ENCODE assay signal across 36 cellular contexts in genomic region chr4:159780196-159780922, GRCh38.
"Had no signal": no experiment of that assay in that cellular context is flagged by ENCODE, and none has a peak within 500 bp of the region (broad histone marks: within the 10 kb centered on the region; RNA-seq: fewer than 3 reads in every experiment).

No MANE protein-coding gene starts in this region.

- H3K36me3 Mint-ChIP-seq: activated naive CD4-positive, alpha-beta T cell treated with anti-CD3 and anti-CD28 coated beads, Interleukin-2, amount 10 ng/mL, durations not matched to agents 7 days and 5 days; activated naive CD4-positive, alpha-beta T cell treated with anti-CD3 and anti-CD28 coated beads, Interleukin-2, amount 50 U/mL, for 24 hours; activated naive CD4-positive, alpha-beta T cell treated with anti-CD3 and anti-CD28 coated beads, Interleukin-2, amount 50 U/mL, for 72 hours; activated naive CD8-positive, alpha-beta T cell; activated naive CD8-positive, alpha-beta T cell treated with anti-CD3 and anti-CD28 coated beads for 36 hours; activated naive CD8-positive, alpha-beta T cell treated with anti-CD3 and anti-CD28 coated beads, Interleukin-2, amount 10 ng/mL, durations not matched to agents 7 days and 5 days; brain had no signal

- H3K9me3 Mint-ChIP-seq: activated naive CD4-positive, alpha-beta T cell treated with anti-CD3 and anti-CD28 coated beads for 36 hours; activated naive CD4-positive, alpha-beta T cell treated with anti-CD3 and anti-CD28 coated beads, Interleukin-2, amount 10 ng/mL, durations not matched to agents 7 days and 5 days; activated naive CD4-positive, alpha-beta T cell treated with anti-CD3 and anti-CD28 coated beads, Interleukin-2, amount 50 U/mL, for 24 hours; activated naive CD8-positive, alpha-beta T cell treated with anti-CD3 and anti-CD28 coated beads for 36 hours; activated naive CD8-positive, alpha-beta T cell treated with anti-CD3 and anti-CD28 coated beads, Interleukin-2, amount 10 ng/mL, durations not matched to agents 7 days and 5 days; activated naive CD8-positive, alpha-beta T cell treated with anti-CD3 and anti-CD28 coated beads, Interleukin-2, amount 50 U/mL, for 24 hours; activated T-cell treated with anti-CD3 and anti-CD28 coated beads, Interleukin-2, amount 50 U/mL, for 4 hours; activated T-helper 1 cell treated with anti-CD3 and anti-CD28 coated beads, Interleukin-12 subunit alpha, Interleukin-12 subunit beta, Interleukin-2, Interleukin-4 antibody, amounts not matched to agents 30 ng/mL and 10 ng/mL and 1 ng/mL, durations not matched to agents 14 hours and 24 hours and 36 hours; activated T-helper 17 cell treated with anti-CD3 and anti-CD28 coated beads, Interleukin-2, amount 50 U/mL, for 72 hours; activated T-helper 2 cell treated with anti-CD3 and anti-CD28 coated beads, Interferon-gamma antibody, Interleukin-2, Interleukin-4, amounts not matched to agents 10 μg/mL and 5 μg/mL and 100 μg/mL, durations not matched to agents 14 hours and 24 hours and 36 hours had no signal

- H3K27ac Mint-ChIP-seq: activated naive CD4-positive, alpha-beta T cell treated with anti-CD3 and anti-CD28 coated beads for 36 hours; activated naive CD4-positive, alpha-beta T cell treated with anti-CD3 and anti-CD28 coated beads, Interleukin-2, amount 10 ng/mL, durations not matched to agents 7 days and 5 days; activated naive CD4-positive, alpha-beta T cell treated with anti-CD3 and anti-CD28 coated beads, Interleukin-2, amount 50 U/mL, for 24 hours; activated naive CD4-positive, alpha-beta T cell treated with anti-CD3 and anti-CD28 coated beads, Interleukin-2, amount 50 U/mL, for 72 hours; activated naive CD8-positive, alpha-beta T cell; activated naive CD8-positive, alpha-beta T cell treated with anti-CD3 and anti-CD28 coated beads for 36 hours; activated naive CD8-positive, alpha-beta T cell treated with anti-CD3 and anti-CD28 coated beads, Interleukin-2, amount 10 ng/mL, durations not matched to agents 7 days and 5 days; activated naive CD8-positive, alpha-beta T cell treated with anti-CD3 and anti-CD28 coated beads, Interleukin-2, amount 50 U/mL, for 24 hours; activated T-cell treated with anti-CD3 and anti-CD28 coated beads, Interleukin-2, amount 50 U/mL, for 72 hours; activated T-helper 1 cell treated with anti-CD3 and anti-CD28 coated beads, Interleukin-12 subunit alpha, Interleukin-12 subunit beta, Interleukin-2, Interleukin-4 antibody, amounts not matched to agents 30 ng/mL and 10 ng/mL and 1 ng/mL, durations not matched to agents 14 hours and 24 hours and 36 hours; activated T-helper 17 cell treated with anti-CD3 and anti-CD28 coated beads, Interleukin-2, amount 50 U/mL, for 72 hours; activated T-helper 2 cell treated with anti-CD3 and anti-CD28 coated beads, Interferon-gamma antibody, Interleukin-2, Interleukin-4, amounts not matched to agents 10 μg/mL and 5 μg/mL and 100 μg/mL, durations not matched to agents 14 hours and 24 hours and 36 hours; brain had no signal

- H3K4me1 ChIP-seq: adrenal gland, ascending aorta, body of pancreas, breast epithelium had no signal

- H3K27me3 ChIP-seq: adrenal gland, ascending aorta, body of pancreas, brain microvascular endothelial cell, cardiac muscle cell had no signal

- H3K4me1 Mint-ChIP-seq: activated naive CD4-positive, alpha-beta T cell treated with anti-CD3 and anti-CD28 coated beads, Interleukin-2, amount 10 ng/mL, durations not matched to agents 7 days and 5 days; activated naive CD4-positive, alpha-beta T cell treated with anti-CD3 and anti-CD28 coated beads, Interleukin-2, amount 50 U/mL, for 24 hours; activated naive CD8-positive, alpha-beta T cell treated with anti-CD3 and anti-CD28 coated beads for 36 hours; activated naive CD8-positive, alpha-beta T cell treated with anti-CD3 and anti-CD28 coated beads, Interleukin-2, amount 10 ng/mL, durations not matched to agents 7 days and 5 days; activated naive CD8-positive, alpha-beta T cell treated with anti-CD3 and anti-CD28 coated beads, Interleukin-2, amount 50 U/mL, for 24 hours; activated T-helper 17 cell treated with anti-CD3 and anti-CD28 coated beads, Interleukin-2, amount 50 U/mL, for 72 hours; central memory CD8-positive, alpha-beta T cell had no signal

- H3K27ac ChIP-seq: adrenal gland, ascending aorta, body of pancreas, brain microvascular endothelial cell, breast epithelium, cardiac muscle cell had no signal

- DNase-seq: activated effector memory CD4-positive, alpha-beta T cell treated with anti-CD3 and anti-CD28 coated beads, Interleukin-2, amount 50 U/mL, for 16 hours; activated effector memory CD4-positive, alpha-beta T cell treated with Interleukin-2 at 50 U/mL for 16 hours; activated gamma-delta T cell; activated gamma-delta T cell treated with Interleukin-2 at 50 U/mL for 16 hours; activated naive CD4-positive, alpha-beta T cell; activated naive CD4-positive, alpha-beta T cell treated with anti-CD3 and anti-CD28 coated beads for 36 hours; activated naive CD4-positive, alpha-beta T cell treated with anti-CD3 and anti-CD28 coated beads, Interleukin-2, amount 10 ng/mL, durations not matched to agents 7 days and 5 days; activated naive CD4-positive, alpha-beta T cell treated with anti-CD3 and anti-CD28 coated beads, Interleukin-2, amount 50 U/mL, for 16 hours; activated naive CD4-positive, alpha-beta T cell treated with Interleukin-2 at 50 U/mL for 16 hours; activated naive CD8-positive, alpha-beta T cell treated with anti-CD3 and anti-CD28 coated beads for 36 hours; activated naive CD8-positive, alpha-beta T cell treated with anti-CD3 and anti-CD28 coated beads, Interleukin-2, amount 10 ng/mL, durations not matched to agents 7 days and 5 days; activated naive CD8-positive, alpha-beta T cell treated with anti-CD3 and anti-CD28 coated beads, Interleukin-2, amount 50 U/mL, for 24 hours; activated T-cell treated with anti-CD3 and anti-CD28 coated beads, Interleukin-2, amount 50 U/mL, for 4 hours; activated T-cell treated with anti-CD3 and anti-CD28 coated beads, Interleukin-2, amount 50 U/mL, for 48 hours; activated T-cell treated with anti-CD3 and anti-CD28 coated beads, Interleukin-2, amount 50 U/mL, for 72 hours; adrenal gland; amniotic stem cell; amygdala; anterior cingulate cortex; aorta; body of pancreas; brain microvascular endothelial cell; caudate nucleus; central memory CD4-positive, alpha-beta T cell; cerebellar nuclear complex had no signal

- H3K4me3 ChIP-seq: adrenal gland, ascending aorta, body of pancreas, breast epithelium, cardiac muscle cell had no signal

- H3K36me3 ChIP-seq: adrenal gland, ascending aorta, brain microvascular endothelial cell, breast epithelium, cardiac muscle cell had no signal

- H3K4me3 Mint-ChIP-seq: activated naive CD4-positive, alpha-beta T cell treated with anti-CD3 and anti-CD28 coated beads for 36 hours; activated naive CD4-positive, alpha-beta T cell treated with anti-CD3 and anti-CD28 coated beads, Interleukin-2, amount 10 ng/mL, durations not matched to agents 7 days and 5 days; activated naive CD4-positive, alpha-beta T cell treated with anti-CD3 and anti-CD28 coated beads, Interleukin-2, amount 50 U/mL, for 24 hours; activated naive CD8-positive, alpha-beta T cell; activated naive CD8-positive, alpha-beta T cell treated with anti-CD3 and anti-CD28 coated beads for 36 hours; activated naive CD8-positive, alpha-beta T cell treated with anti-CD3 and anti-CD28 coated beads, Interleukin-2, amount 10 ng/mL, durations not matched to agents 7 days and 5 days; activated naive CD8-positive, alpha-beta T cell treated with anti-CD3 and anti-CD28 coated beads, Interleukin-2, amount 50 U/mL, for 24 hours; activated T-cell treated with anti-CD3 and anti-CD28 coated beads, Interleukin-2, amount 50 U/mL, for 4 hours; activated T-cell treated with anti-CD3 and anti-CD28 coated beads, Interleukin-2, amount 50 U/mL, for 72 hours; activated T-helper 1 cell treated with anti-CD3 and anti-CD28 coated beads, Interleukin-12 subunit alpha, Interleukin-12 subunit beta, Interleukin-2, Interleukin-4 antibody, amounts not matched to agents 30 ng/mL and 10 ng/mL and 1 ng/mL, durations not matched to agents 14 hours and 24 hours and 36 hours; activated T-helper 17 cell treated with anti-CD3 and anti-CD28 coated beads, Interleukin-2, amount 50 U/mL, for 72 hours; brain; central memory CD8-positive, alpha-beta T cell had no signal

- ATAC-seq: activated naive CD4-positive, alpha-beta T cell treated with anti-CD3 and anti-CD28 coated beads, Interleukin-2, amount 50 U/mL, for 72 hours; activated naive CD8-positive, alpha-beta T cell treated with anti-CD3 and anti-CD28 coated beads, Interleukin-2, amount 50 U/mL, for 24 hours; activated T-cell treated with anti-CD3 and anti-CD28 coated beads, Interleukin-2, amount 50 U/mL, for 4 hours; activated T-cell treated with anti-CD3 and anti-CD28 coated beads, Interleukin-2, amount 50 U/mL, for 72 hours; activated T-helper 17 cell treated with anti-CD3 and anti-CD28 coated beads, Interleukin-2, amount 50 U/mL, for 72 hours; body of pancreas had no signal

- H3K9me3 ChIP-seq: adrenal gland, ascending aorta, body of pancreas, breast epithelium had no signal

- H3K27me3 Mint-ChIP-seq: activated naive CD4-positive, alpha-beta T cell treated with anti-CD3 and anti-CD28 coated beads, Interleukin-2, amount 10 ng/mL, durations not matched to agents 7 days and 5 days; activated naive CD4-positive, alpha-beta T cell treated with anti-CD3 and anti-CD28 coated beads, Interleukin-2, amount 50 U/mL, for 24 hours; activated naive CD8-positive, alpha-beta T cell; activated naive CD8-positive, alpha-beta T cell treated with anti-CD3 and anti-CD28 coated beads for 36 hours; activated naive CD8-positive, alpha-beta T cell treated with anti-CD3 and anti-CD28 coated beads, Interleukin-2, amount 10 ng/mL, durations not matched to agents 7 days and 5 days; activated naive CD8-positive, alpha-beta T cell treated with anti-CD3 and anti-CD28 coated beads, Interleukin-2, amount 50 U/mL, for 24 hours; activated T-helper 17 cell treated with anti-CD3 and anti-CD28 coated beads, Interleukin-2, amount 50 U/mL, for 72 hours; brain; central memory CD8-positive, alpha-beta T cell had no signal
